ENCODE assay signal across 1 cellular context in genomic region chr9:125161284-125161918, GRCh38.
A peak's percentile ranks its signal among the peaks of the same experiment; 100 is the strongest.
TF ChIP-seq lines count a peak whose summit lies in the region.

No MANE protein-coding gene starts in this region.

TF ChIP-seq in HepG2, 621 proteins besides CTCF, POLR2A, EP300 and RAD21:
- TF ChIP-seq CEBPB (IDR thresholded peaks at IDR 0.05; ENCODE audit: borderline replicate concordance, low read depth, low read length) (0 out of 2 replicates have a peak, but pooled peaks have one; percentile 2), KDM5A (IDR thresholded peaks at IDR 0.05; ENCODE audit: borderline replicate concordance, low read length) (no peak)
